In genomic region chr3:53677406-53677805, GRCh38 we compare ENCODE assay signal across 11 cellular contexts.
DNase-seq lines count a peak whose midpoint lies in the region; ATAC-seq, FAIRE-seq and TF ChIP-seq lines count a peak whose summit lies in the region.
"Had no signal": no experiment of that assay in that cellular context is flagged by ENCODE, and none has a peak within 500 bp of the region (broad histone marks: within the 10 kb centered on the region; RNA-seq: fewer than 3 reads in every experiment).

No MANE protein-coding gene starts in this region.

- WGBS in GM23248 (ENCODE audit: low coverage in 1 of 2, low lambda C conversion rate in 2 of 2, missing lambda C conversion rate in 2 of 2), 2 experiments, result 16 to 19% methylated on average over 4 of the region's 4 CpGs
- 24% methylated on average over 4 of the region's 4 CpGs for WGBS in GM12878 (ENCODE audit: insufficient coverage, insufficient replicate concordance, low lambda C conversion rate, missing lambda C conversion rate)
- WGBS in right lobe of liver (ENCODE audit: insufficient coverage, low coverage, low lambda C conversion rate, missing lambda C conversion rate), result 31% methylated on average over 4 of the region's 4 CpGs

- H3K27me3 Mint-ChIP-seq in stimulated activated naive CD8-positive, alpha-beta T cell treated with anti-CD3 and anti-CD28 coated beads, Interleukin-15, amount 100 ng/mL, for 72 hours, result peaks cover 55% of the 10 kb centered on the region

- no peaks in the 10 kb centered on the region for H3F3A ChIP-seq in GM23248 (ENCODE audit: insufficient read depth)

- no peaks in the 10 kb centered on the region for H3K27me3 ChIP-seq in BLaER1 treated with 17β-estradiol and CSF1 and Interleukin-3, amounts not matched to agents 10 nM and 100 nM
- H3K27me3 ChIP-seq in GM23248 (replicated peaks; ENCODE audit: insufficient read depth) (peaks cover 31% of the 10 kb centered on the region), GM12878 (replicated peaks in 1 of 2; ENCODE audit: control insufficient read depth in 2 of 2, insufficient read depth in 2 of 2, low read length in 1 of 2) (no peaks in the 10 kb centered on the region), right lobe of liver (no peaks in the 10 kb centered on the region), uterus (no peaks in the 10 kb centered on the region)

- H4K20me1 ChIP-seq in BLaER1 treated with 17β-estradiol and CSF1 and Interleukin-3, amounts not matched to agents 10 nM and 100 nM, result no peaks in the 10 kb centered on the region; a peak in 1 of 22 replicates
- H4K20me1 ChIP-seq in GM23248 (ENCODE audit: insufficient read depth), result no peaks in the 10 kb centered on the region
- H4K20me1 ChIP-seq in GM12878 (ENCODE audit: control insufficient read depth, insufficient read depth), result no peaks in the 10 kb centered on the region

- H3K79me2 ChIP-seq in GM23248 (ENCODE audit: insufficient read depth), result no peaks in the 10 kb centered on the region
- H3K79me2 ChIP-seq in GM12878 (ENCODE audit: control insufficient read depth, insufficient read depth, low read length), result no peaks in the 10 kb centered on the region

- 0 out of 2 replicates have a peak, but pooled peaks have one; percentile 6 for TF ChIP-seq RAD21 in GM12878 (IDR thresholded peaks at IDR 0.05; ENCODE audit: insufficient read depth, low read depth, low read length)

- no peak for FAIRE-seq in GM12878 (lab: Jason Lieb, UNC)

- H3K4me3 ChIP-seq in BLaER1 treated with 17β-estradiol and CSF1 and Interleukin-3, amounts not matched to agents 10 nM and 100 nM, result no peak overlapping the region
- no peak overlapping the region for H3K4me3 ChIP-seq in GM23248
- no peak overlapping the region for H3K4me3 ChIP-seq in GM12878
- H3K4me3 ChIP-seq in right lobe of liver, result no peak overlapping the region
- no peak overlapping the region for H3K4me3 ChIP-seq in uterus

- RAD21 ChIA-PET in GM12878 (lab: Charles Lee; ENCODE audit: unreplicated experiment), result interaction anchor here (0.7 to 1.3 kb wide), 3 partner anchors 31 to 53 kb away, joined by 3 to 4 read pairs (median 3); no protein-coding TSS in a partner anchor

- H3K4me1 ChIP-seq in BLaER1 treated with 17β-estradiol and CSF1 and Interleukin-3, amounts not matched to agents 10 nM and 100 nM, result peaks cover 0 to 36% (median 19%) of the 10 kb centered on the region in 10 experiments; a peak in 13 of 20 replicates
- H3K4me1 ChIP-seq in GM23248 (ENCODE audit: insufficient read depth), result no peaks in the 10 kb centered on the region
- no peaks in the 10 kb centered on the region for H3K4me1 ChIP-seq in GM12878 (ENCODE audit: control insufficient read depth, insufficient read depth, low read length)
- H3K4me1 ChIP-seq in right lobe of liver, result no peaks in the 10 kb centered on the region
- no peaks in the 10 kb centered on the region for H3K4me1 ChIP-seq in uterus

- H3K9ac ChIP-seq in BLaER1 treated with 17β-estradiol and CSF1 and Interleukin-3, amounts not matched to agents 10 nM and 100 nM, result no peak overlapping the region
- no peak overlapping the region for H3K9ac ChIP-seq in GM23248
- H3K9ac ChIP-seq in GM12878 (ENCODE audit: control insufficient read depth, insufficient read depth, low read length), result no peak overlapping the region

- no peak overlapping the region for H3K27ac Mint-ChIP-seq in stimulated activated naive CD8-positive, alpha-beta T cell treated with anti-CD3 and anti-CD28 coated beads, Interleukin-15, amount 100 ng/mL, for 72 hours
- H3K27ac Mint-ChIP-seq: activated naive CD8-positive, alpha-beta T cell; WTC11 had no signal

- H3K27ac ChIP-seq in BLaER1 treated with 17β-estradiol and CSF1 and Interleukin-3, amounts not matched to agents 10 nM and 100 nM, result no peak overlapping the region
- H3K27ac ChIP-seq in GM23248 (no peak overlapping the region), GM12878 (ENCODE audit: control insufficient read depth, insufficient read depth) (no peak overlapping the region), right lobe of liver (no peak overlapping the region), uterus (no peak overlapping the region)

- DNase-seq in GM23248, result peak; percentile 14
- no peak for DNase-seq in GM12878 (ENCODE audit: low read depth, low spot score)
- no peak for DNase-seq in right lobe of liver
- no peak for DNase-seq in NCI-H146 treated with DMSO at 0.1 percent for 48 hours (lab: John Stamatoyannopoulos, UW; ENCODE audit: unreplicated experiment)
- DNase-seq in stimulated activated naive CD8-positive, alpha-beta T cell treated with anti-CD3 and anti-CD28 coated beads, Interleukin-15, amount 100 ng/mL, for 72 hours, result no peak
- no peak for DNase-seq in uterus
- DNase-seq: NCI-H226 had no signal

- no peaks in the 10 kb centered on the region for H3K9me3 ChIP-seq in BLaER1 treated with 17β-estradiol and CSF1 and Interleukin-3, amounts not matched to agents 10 nM and 100 nM (replicated peaks in 1 of 11)
- no peaks in the 10 kb centered on the region for H3K9me3 ChIP-seq in GM23248 (ENCODE audit: low read depth)
- H3K9me3 ChIP-seq in GM12878 (replicated peaks; ENCODE audit: control insufficient read depth, insufficient read depth, low read length), result no peaks in the 10 kb centered on the region
- H3K9me3 ChIP-seq in right lobe of liver, result no peaks in the 10 kb centered on the region
- no peaks in the 10 kb centered on the region for H3K9me3 ChIP-seq in uterus

- CTCF ChIA-PET in GM12878 (lab: Yijun Ruan, JAX), result interaction anchor here (0.6 to 2.1 kb wide), 10 partner anchors 8 to 302 kb away, joined by 3 to 10 read pairs (median 4); no protein-coding TSS in a partner anchor

- intact Hi-C loops in GM12878 (cut with micrococcal nuclease; ENCODE audit: unreplicated experiment), result no loop called here
- intact Hi-C loops in right lobe of liver (cut with DNase I), result no loop called here
- intact Hi-C loops in uterus (cut with DNase I; ENCODE audit: low total_unique reads), result no loop called here

- TF ChIP-seq CTCF in GM12878 (IDR thresholded peaks at IDR 0.05 in 2 of 3, conservative IDR thresholded peaks at IDR 0.05 in 1 of 3; ENCODE audit: control insufficient read depth in 2 of 3, extremely low read depth in 1 of 3, insufficient read depth in 1 of 3, low read depth in 3 of 3, low read length in 3 of 3) (peak; percentile 11 to 38 (median 34); a peak in 5 of 6 replicates), right lobe of liver (IDR thresholded peaks at IDR 0.05) (peak; percentile 38 to 55 (median 54)), uterus (IDR thresholded peaks at IDR 0.05) (no peak)

- in situ Hi-C loops in GM23248 (cut with MboI), result no loop called here
- in situ Hi-C loops in GM12878 (cut with MboI), result no loop called here

- peak; percentile 35; the same call in 1 of the 3 replicates for ATAC-seq in GM12878
- peak; percentile 84 to 93 (median 91) for ATAC-seq in right lobe of liver
- no peak for ATAC-seq in HG03097 (IDR thresholded peaks at IDR 0.05; ENCODE audit: low FRiP score, unreplicated experiment)
- no peak for ATAC-seq in stimulated activated naive CD8-positive, alpha-beta T cell treated with anti-CD3 and anti-CD28 coated beads, Interleukin-15, amount 100 ng/mL, for 72 hours
- ATAC-seq: WTC11 had no signal

- H3K4me3 Mint-ChIP-seq in stimulated activated naive CD8-positive, alpha-beta T cell treated with anti-CD3 and anti-CD28 coated beads, Interleukin-15, amount 100 ng/mL, for 72 hours, result no peak overlapping the region
- H3K4me3 Mint-ChIP-seq: activated naive CD8-positive, alpha-beta T cell; WTC11 had no signal

- no peaks in the 10 kb centered on the region for H3K9me3 Mint-ChIP-seq in stimulated activated naive CD8-positive, alpha-beta T cell treated with anti-CD3 and anti-CD28 coated beads, Interleukin-15, amount 100 ng/mL, for 72 hours
- H3K9me3 Mint-ChIP-seq: WTC11 had no signal

- no peak overlapping the region for H2AFZ ChIP-seq in GM23248
- no peak overlapping the region for H2AFZ ChIP-seq in GM12878 (ENCODE audit: control insufficient read depth, low read depth, low read length)

- no peaks in the 10 kb centered on the region for H3K36me3 ChIP-seq in BLaER1 treated with 17β-estradiol and CSF1 and Interleukin-3, amounts not matched to agents 10 nM and 100 nM
- H3K36me3 ChIP-seq in GM23248 (ENCODE audit: low read depth), result no peaks in the 10 kb centered on the region
- no peaks in the 10 kb centered on the region for H3K36me3 ChIP-seq in GM12878 (ENCODE audit: control insufficient read depth in 2 of 2, insufficient read depth in 2 of 2, low read length in 1 of 2)
- no peaks in the 10 kb centered on the region for H3K36me3 ChIP-seq in right lobe of liver
- no peaks in the 10 kb centered on the region for H3K36me3 ChIP-seq in uterus

- no peaks in the 10 kb centered on the region for H3K4me1 Mint-ChIP-seq in stimulated activated naive CD8-positive, alpha-beta T cell treated with anti-CD3 and anti-CD28 coated beads, Interleukin-15, amount 100 ng/mL, for 72 hours
- H3K4me1 Mint-ChIP-seq: WTC11 had no signal

- BruUV-seq in GM12878 (replicated peaks; lab: Mats Ljungman, UMichigan), result no TSS peak

- POLR2A ChIA-PET in GM12878 (lab: Charles Lee), result no interaction called here

- SMC1A ChIA-PET in GM12878 (lab: Charles Lee; ENCODE audit: uncharacterized antibody, unreplicated experiment), result interaction anchor here (0.6 to 1.6 kb wide), 8 partner anchors 8 to 243 kb away, joined by 3 to 5 read pairs (median 3); no protein-coding TSS in a partner anchor

- H3K9me2 ChIP-seq in GM23248 (ENCODE audit: insufficient read depth), result no peaks in the 10 kb centered on the region

- TF ChIP-seq EP300 in GM12878 (IDR thresholded peaks at IDR 0.05; ENCODE audit: borderline replicate concordance in 1 of 2, control insufficient read depth in 1 of 2, low read depth in 2 of 2, low read length in 2 of 2), result no peak

- peak overlapping the region in 8 of 11 experiments; percentile 2 to 61 (median 34); a peak in 13 of 22 replicates for H3K4me2 ChIP-seq in BLaER1 treated with 17β-estradiol and CSF1 and Interleukin-3, amounts not matched to agents 10 nM and 100 nM
- no peak overlapping the region for H3K4me2 ChIP-seq in GM23248 (ENCODE audit: unreplicated experiment)
- no peak overlapping the region for H3K4me2 ChIP-seq in GM12878 (ENCODE audit: control insufficient read depth, insufficient read depth)

- TF ChIP-seq POLR2A in GM12878 (IDR thresholded peaks at IDR 0.05; ENCODE audit: low read depth, low read length) (no peak), right lobe of liver (IDR thresholded peaks at IDR 0.05) (no peak), uterus (IDR thresholded peaks at IDR 0.05) (no peak)

TF ChIP-seq in GM12878, 131 proteins besides CTCF, POLR2A, EP300 and RAD21:
- TF ChIP-seq USF2 (IDR thresholded peaks at IDR 0.05; ENCODE audit: borderline replicate concordance, low read depth, low read length), result no peak
- peak; percentile 46; the same call in 1 of the 2 replicates for TF ChIP-seq SMC3 (IDR thresholded peaks at IDR 0.05; ENCODE audit: borderline replicate concordance, low read length)

Comparison
In these comparisons a context has a peak if more than half of its experiments do, and no peak if none do; other contexts are left out.
1. H3K4me2 ChIP-seq: peak in BLaER1 treated with 17β-estradiol and CSF1 and Interleukin-3, amounts not matched to agents 10 nM and 100 nM (8 of 11); none in GM23248 (single experiment) and GM12878 (single experiment).
2. ATAC-seq: peak in GM12878 (single experiment) and right lobe of liver (4 of 4); none in HG03097 (single experiment) and stimulated activated naive CD8-positive, alpha-beta T cell treated with anti-CD3 and anti-CD28 coated beads, Interleukin-15, amount 100 ng/mL, for 72 hours (single experiment).
3. CTCF ChIP-seq: peak in GM12878 (3 of 3) and right lobe of liver (4 of 4); none in uterus (0 of 4).